Comparison of ENCODE assay signal across 8 cellular contexts in the genomic region with DNA sequence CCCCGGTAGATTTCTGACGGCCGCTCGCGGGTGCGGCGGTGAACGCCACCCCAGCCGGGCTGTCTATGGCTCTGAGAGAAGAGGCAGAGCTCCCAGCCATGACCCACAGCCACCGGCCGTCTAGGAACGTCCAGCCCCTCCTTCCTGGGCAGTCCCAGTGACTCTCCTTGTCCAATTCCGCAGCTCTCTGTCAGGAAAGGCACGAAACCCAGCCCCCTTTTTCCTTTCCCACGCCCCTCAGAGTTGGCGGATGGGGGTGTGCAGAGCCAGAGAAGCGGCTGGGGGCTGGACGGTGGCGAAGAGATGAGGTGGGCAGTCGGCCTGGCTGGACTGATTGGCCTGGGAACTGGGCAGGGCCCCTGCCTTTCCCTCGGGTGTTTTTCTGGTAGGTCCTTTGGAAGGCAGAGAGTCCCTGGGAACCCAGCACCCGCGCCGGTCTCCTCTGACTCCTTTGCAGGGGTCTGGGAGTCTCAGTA. TPM values are rescaled to one million over a fixed set of nuclear protein-coding genes. Genes with fewer than 3 reads are reported as not detected.
A peak's percentile ranks its signal among the peaks of the same experiment; 100 is the strongest.
DNase-seq lines count a peak whose midpoint lies in the region; ATAC-seq and TF ChIP-seq lines count a peak whose summit lies in the region.
"Had no signal": no experiment of that assay in that cellular context is flagged by ENCODE, and none has a peak within 500 bp of the region (broad histone marks: within the 10 kb centered on the region; RNA-seq: fewer than 3 reads in every experiment).

No MANE protein-coding gene starts in this region.

- intact Hi-C loops in testis (cut with DNase I; ENCODE audit: low total_unique reads): no loop called here

- DNase-seq in WERI-Rb-1 (no peak), left lobe of liver (ENCODE audit: low spot score) (peak; percentile 41), testis (peak; percentile 13), kidney tubule cell (ENCODE audit: low spot score) (no peak), NCI-H1930 (lab: John Stamatoyannopoulos, UW) (no peak)
- DNase-seq in activated effector memory CD4-positive, alpha-beta T cell treated with anti-CD3 and anti-CD28 coated beads, Interleukin-2, amount 50 U/mL, for 16 hours: no peak
- DNase-seq: cortex of kidney had no signal

- no peak overlapping the region for H3K4me3 ChIP-seq in HEK293 (ENCODE audit: low read depth, low read length)
- peak overlapping the region; percentile 59 for H3K4me3 ChIP-seq in WERI-Rb-1 (ENCODE audit: low read depth, low read length)
- H3K4me3 ChIP-seq in testis: peak overlapping the region; percentile 46 to 64

- POLR2A ChIA-PET in HEK293 (lab: Yijun Ruan, JAX): interaction anchor here (0.6 to 2.2 kb wide), 3 partner anchors 10 to 42 kb away, joined by 3 to 10 read pairs (median 8); partner anchors contain the start of gene NOP56

- H3K36me3 ChIP-seq in HEK293 (ENCODE audit: control insufficient read depth in 2 of 2, insufficient read depth in 1 of 2, low read length in 2 of 2): peaks cover 0 to 4% of the 10 kb centered on the region in 2 experiments; a peak in 1 of 3 replicates
- no peaks in the 10 kb centered on the region; the same call in 1 of the 2 replicates for H3K36me3 ChIP-seq in WERI-Rb-1
- H3K36me3 ChIP-seq in testis (ENCODE audit: low read depth, missing control alignments): no peaks in the 10 kb centered on the region

- ATAC-seq in left lobe of liver: no peak

- H3K27me3 ChIP-seq in WERI-Rb-1 (ENCODE audit: insufficient read depth, low read depth, severe bottlenecking) (no peaks in the 10 kb centered on the region), testis (no peaks in the 10 kb centered on the region)

- H3K9me3 ChIP-seq in HEK293 (ENCODE audit: control insufficient read depth, insufficient read depth, low read depth, low read length) (no peaks in the 10 kb centered on the region), WERI-Rb-1 (ENCODE audit: severe bottlenecking) (no peaks in the 10 kb centered on the region), testis (no peaks in the 10 kb centered on the region)

- CTCF ChIA-PET in HEK293 (lab: Yijun Ruan, JAX): interaction anchor here (0.8 to 1.9 kb wide), 4 partner anchors 18 to 58 kb away, joined by 3 to 6 read pairs (median 5); no protein-coding TSS in a partner anchor

- WGBS in testis, 2 donors: 32% methylated on average over 19 of the region's 24 CpGs; no CpG with 5 or more reads in 1 of the 2 donors

- peaks cover 13% of the 10 kb centered on the region for H3K4me1 ChIP-seq in HEK293 (ENCODE audit: control insufficient read depth, insufficient read depth, low read length)
- H3K4me1 ChIP-seq in testis: no peaks in the 10 kb centered on the region

- TF ChIP-seq POLR2A in testis (IDR thresholded peaks at IDR 0.05): no peak

- no peak for TF ChIP-seq CTCF in HEK293 (tag by site-specific recombination; IDR thresholded peaks at IDR 0.05)
- TF ChIP-seq CTCF in WERI-Rb-1 (IDR thresholded peaks at IDR 0.05; ENCODE audit: low read depth, low read length): no peak
- TF ChIP-seq CTCF in testis (IDR thresholded peaks at IDR 0.05): no peak

- no peak overlapping the region for H3K27ac ChIP-seq in HEK293 (ENCODE audit: extremely low read depth, low read depth, low read length)
- H3K27ac ChIP-seq in WERI-Rb-1: no peak overlapping the region
- H3K27ac ChIP-seq in testis: no peak overlapping the region

TF ChIP-seq in HEK293, 187 proteins besides CTCF, POLR2A, EP300 and RAD21:
- TF ChIP-seq ZNF157 (tag by site-specific recombination; IDR thresholded peaks at IDR 0.05): no peak
- TF ChIP-seq EGR2 (tag by site-specific recombination; IDR thresholded peaks at IDR 0.05; ENCODE audit: low read depth): peak; percentile 13; the same call in 1 of the 2 replicates
- TF ChIP-seq ZNF501 (tag by site-specific recombination; IDR thresholded peaks at IDR 0.05): no peak
- TF ChIP-seq ZNF239 (tag by site-specific recombination; IDR thresholded peaks at IDR 0.05): no peak
- peak; percentile 50 for TF ChIP-seq SP2 (tag by site-specific recombination; IDR thresholded peaks at IDR 0.05)

RNA-seq across cellular contexts. Expression of gene EBF4, which starts 1.5 kb away (rescaled TPM):
- total RNA-seq in left lobe of liver (8.9 TPM), testis (10 to 100 TPM in 1 of 2 donors, 1 to 10 TPM in 1; 7.4 to 14.2 TPM)
- 6.1 TPM for polyA plus RNA-seq in testis (ENCODE audit: insufficient read depth, low read depth, low replicate concordance)

RNA-seq across cellular contexts. Expression of gene IDH3B, which starts 30.0 kb away (rescaled TPM):
- 46.9 TPM for total RNA-seq in left lobe of liver
- 100 to 1,000 TPM; 105 to 123 TPM for total RNA-seq in testis
- 90.6 TPM for polyA plus RNA-seq in testis (ENCODE audit: insufficient read depth, low read depth, low replicate concordance)

RNA-seq across cellular contexts. Expression of gene NOP56, which starts 41.6 kb away (rescaled TPM):
- total RNA-seq in left lobe of liver (30.4 TPM), testis (100 to 1,000 TPM; 110 TPM)
- polyA plus RNA-seq in testis (ENCODE audit: insufficient read depth, low read depth, low replicate concordance): 125 TPM

Comparison
In these comparisons a context has a peak if more than half of its experiments do, and no peak if none do; other contexts are left out.
1. DNase-seq: peak in left lobe of liver (single experiment) and testis (single experiment); none in WERI-Rb-1 (single experiment), kidney tubule cell (single experiment), activated effector memory CD4-positive, alpha-beta T cell treated with anti-CD3 and anti-CD28 coated beads, Interleukin-2, amount 50 U/mL, for 16 hours (single experiment) and NCI-H1930 (0 of 2).